8 cellular contexts compared by ENCODE assay signal in genomic region chr19:3304871-3305423, GRCh38.
DNase-seq lines count a peak whose midpoint lies in the region; ATAC-seq and TF ChIP-seq lines count a peak whose summit lies in the region.

No MANE protein-coding gene starts in this region.

- H3K79me2 ChIP-seq in PC-9 (ENCODE audit: low read depth) = no peaks in the 10 kb centered on the region

- CTCF ChIA-PET in CD8-positive, alpha-beta T cell (lab: Charles Lee) = interaction anchor here (0.6 to 2.2 kb wide), 33 partner anchors 9 to 1589 kb away, joined by 3 to 13 read pairs (median 4); partner anchors contain the start of genes SMIM24 and SMIM44
- CTCF ChIA-PET in PC-9 (lab: Charles Lee) = interaction anchor here (0.5 to 1.4 kb wide), 7 partner anchors 18 to 1263 kb away, joined by 3 to 7 read pairs (median 3); no protein-coding TSS in a partner anchor

- H2AFZ ChIP-seq in PC-9 = no peak overlapping the region

- intact Hi-C loops in CD8-positive, alpha-beta T cell (cut with DNase I, micrococcal nuclease) = loop anchor here in 1 of 2 experiments (1.0 kb wide), 1 partner anchor 180 kb away; no protein-coding TSS in a partner anchor
- intact Hi-C loops in PC-9 (cut with micrococcal nuclease; ENCODE audit: unreplicated experiment) = loop anchor here (1.0 to 10.0 kb wide), 3 partner anchors 168 to 230 kb away; no protein-coding TSS in a partner anchor

- H3K27ac Mint-ChIP-seq in CD8-positive, alpha-beta T cell = no peak overlapping the region

- BruUV-seq in PC-9 (replicated peaks; lab: Mats Ljungman, UMichigan) = no TSS peak

- H3K4me1 Mint-ChIP-seq in CD8-positive, alpha-beta T cell (ENCODE audit: low read depth) = no peaks in the 10 kb centered on the region

- H3K9me2 ChIP-seq in PC-9 (ENCODE audit: insufficient read depth) = no peaks in the 10 kb centered on the region

- peak; percentile 53 to 85 (median 75) for DNase-seq in CD8-positive, alpha-beta T cell
- DNase-seq in HS-27A (ENCODE audit: low read depth) = peak; percentile 19
- DNase-seq in PC-9 = peak in 1 of 2 experiments; percentile 64
- DNase-seq in activated T-helper 1 cell treated with Interleukin-2 at 50 U/mL for 16 hours (ENCODE audit: low read depth) = peak; percentile 58
- DNase-seq in fibroblast of the conjunctiva (ENCODE audit: low read depth) = peak; percentile 32
- peak in 39 of 49 donors; percentile 3 to 76 (median 40) for DNase-seq in substantia nigra (lab: John Stamatoyannopoulos, UW)

- no peak overlapping the region for H3K27ac ChIP-seq in CD8-positive, alpha-beta T cell (ENCODE audit: low read depth, low read length)
- H3K27ac ChIP-seq in PC-9 = no peak overlapping the region
- no peak overlapping the region for H3K27ac ChIP-seq in neutrophil
- H3K27ac ChIP-seq in substantia nigra (ENCODE audit: low read depth, low read length, poor library complexity, severe bottlenecking) = no peak overlapping the region

- no peak overlapping the region for H3K4me3 Mint-ChIP-seq in CD8-positive, alpha-beta T cell

- POLR2A ChIA-PET in CD8-positive, alpha-beta T cell (lab: Charles Lee) = no interaction called here
- POLR2A ChIA-PET in PC-9 (lab: Charles Lee; ENCODE audit: unreplicated experiment) = interaction anchor here (0.6 to 0.7 kb wide), 2 partner anchors 41 to 463 kb away, joined by 4 to 12 read pairs; no protein-coding TSS in a partner anchor

- peaks cover 32% of the 10 kb centered on the region for H3K27me3 Mint-ChIP-seq in CD8-positive, alpha-beta T cell (ENCODE audit: low read depth)

- H3K4me2 ChIP-seq in PC-9 = no peak overlapping the region

- H3K27me3 ChIP-seq in CD8-positive, alpha-beta T cell (ENCODE audit: insufficient read depth, low read length) = no peaks in the 10 kb centered on the region
- H3K27me3 ChIP-seq in PC-9 (ENCODE audit: insufficient read depth, low read depth) = 0 out of 2 replicates have a peak, but pooled peaks cover 4% of the 10 kb centered on the region
- peaks cover 71% of the 10 kb centered on the region for H3K27me3 ChIP-seq in neutrophil

- no peaks in the 10 kb centered on the region for H3K36me3 Mint-ChIP-seq in CD8-positive, alpha-beta T cell

- no peaks in the 10 kb centered on the region for H3K36me3 ChIP-seq in CD8-positive, alpha-beta T cell (ENCODE audit: insufficient read depth, low read length)
- H3K36me3 ChIP-seq in PC-9 (ENCODE audit: low read depth) (no peaks in the 10 kb centered on the region), neutrophil (no peaks in the 10 kb centered on the region)

- no peaks in the 10 kb centered on the region for H3K9me3 ChIP-seq in CD8-positive, alpha-beta T cell (ENCODE audit: low read length)
- H3K9me3 ChIP-seq in PC-9 (ENCODE audit: insufficient read depth, low read depth) (no peaks in the 10 kb centered on the region; the same call in 1 of the 2 replicates), neutrophil (no peaks in the 10 kb centered on the region)

- H4K20me1 ChIP-seq in PC-9 (ENCODE audit: insufficient read depth) = no peaks in the 10 kb centered on the region

- no peak overlapping the region for H3K4me3 ChIP-seq in CD8-positive, alpha-beta T cell (ENCODE audit: low read depth, low read length)
- H3K4me3 ChIP-seq in PC-9 (no peak overlapping the region), neutrophil (ENCODE audit: low read depth in 1 of 2, low read length in 1 of 2) (no peak overlapping the region)

- no peaks in the 10 kb centered on the region for H3K4me1 ChIP-seq in CD8-positive, alpha-beta T cell (ENCODE audit: insufficient read depth, low read length)
- H3K4me1 ChIP-seq in PC-9 (replicated peaks; ENCODE audit: insufficient read depth) (no peaks in the 10 kb centered on the region), neutrophil (ENCODE audit: control insufficient read depth in 1 of 2, insufficient read depth in 1 of 2, low read depth in 1 of 2, low read length in 1 of 2) (no peaks in the 10 kb centered on the region)

- H3F3A ChIP-seq in PC-9 (ENCODE audit: insufficient read depth, low read depth) = no peaks in the 10 kb centered on the region

- H3K9me3 Mint-ChIP-seq in CD8-positive, alpha-beta T cell = peaks cover 3% of the 10 kb centered on the region

- TF ChIP-seq CTCF in CD8-positive, alpha-beta T cell (IDR thresholded peaks at IDR 0.05) = peak; percentile 82
- peak; percentile 80 for TF ChIP-seq CTCF in PC-9 (conservative IDR thresholded peaks at IDR 0.05)
- TF ChIP-seq CTCF in neutrophil (IDR thresholded peaks at IDR 0.05) = peak; percentile 55

- peak; percentile 75 for ATAC-seq in CD8-positive, alpha-beta T cell
- ATAC-seq in GM18870 (IDR thresholded peaks at IDR 0.05; ENCODE audit: unreplicated experiment) = no peak
